In genomic region chr1:25546193-25546592, GRCh38 we compare ENCODE assay signal across 16 cellular contexts. TPM values are rescaled to one million over a fixed set of nuclear protein-coding genes. Genes with fewer than 3 reads are reported as not detected.
DNase-seq lines count a peak whose midpoint lies in the region; ATAC-seq, FAIRE-seq and TF ChIP-seq lines count a peak whose summit lies in the region.
"Had no signal": no experiment of that assay in that cellular context is flagged by ENCODE, and none has a peak within 500 bp of the region (broad histone marks: within the 10 kb centered on the region; RNA-seq: fewer than 3 reads in every experiment).

No MANE protein-coding gene starts in this region.

- no peaks in the 10 kb centered on the region for H3K27me3 ChIP-seq in BE2C
- no peaks in the 10 kb centered on the region for H3K27me3 ChIP-seq in CD4-positive, alpha-beta memory T cell (ENCODE audit: insufficient read depth, low read length)
- H3K27me3 ChIP-seq in naive thymus-derived CD4-positive, alpha-beta T cell (ENCODE audit: control insufficient read depth in 2 of 2, insufficient read depth in 2 of 2, low read length in 2 of 2), result no peaks in the 10 kb centered on the region
- H3K27me3 ChIP-seq: MG63 had no signal

- CTCF ChIA-PET in CD4-positive, alpha-beta memory T cell (lab: Charles Lee; ENCODE audit: partially characterized antibody), result interaction anchor here (1.2 to 2.7 kb wide), 2 partner anchors 9 to 26 kb away, joined by 4 to 8 read pairs; no protein-coding TSS in a partner anchor
- CTCF ChIA-PET in T-cell (lab: Charles Lee), result interaction anchor here in 1 of 2 donors (0.7 kb wide), 1 partner anchor 47 kb away, joined by 3 read pairs; no protein-coding TSS in a partner anchor
- CTCF ChIA-PET in naive thymus-derived CD4-positive, alpha-beta T cell (lab: Charles Lee), result interaction anchor here (0.6 to 0.8 kb wide), 2 partner anchors 59 to 252 kb away, joined by 3 read pairs; no protein-coding TSS in a partner anchor

- no peaks in the 10 kb centered on the region for H3K9me3 Mint-ChIP-seq in CD4-positive, alpha-beta memory T cell
- no peaks in the 10 kb centered on the region for H3K9me3 Mint-ChIP-seq in T-cell
- H3K9me3 Mint-ChIP-seq in naive thymus-derived CD4-positive, alpha-beta T cell, result no peaks in the 10 kb centered on the region

- H3K4me3 ChIP-seq in BE2C (ENCODE audit: low read depth, low read length), result no peak overlapping the region
- no peak overlapping the region for H3K4me3 ChIP-seq in CD4-positive, alpha-beta memory T cell (ENCODE audit: low read length in 2 of 2)
- peak overlapping the region; percentile 60 for H3K4me3 ChIP-seq in naive thymus-derived CD4-positive, alpha-beta T cell (ENCODE audit: low read length)
- H3K4me3 ChIP-seq: MG63 had no signal

- no peak for ATAC-seq in T-cell (replicated peaks in 1 of 4)
- ATAC-seq in naive thymus-derived CD4-positive, alpha-beta T cell, result no peak
- ATAC-seq in sciatic nerve, result no peak
- ATAC-seq in GM18858 (IDR thresholded peaks at IDR 0.05; ENCODE audit: unreplicated experiment), result no peak
- ATAC-seq: SK-N-SH treated with all-trans-retinoic acid at 6 μM for 48 hours had no signal

- peaks cover 0 to 13% of the 10 kb centered on the region in 2 donors for H3K36me3 Mint-ChIP-seq in CD4-positive, alpha-beta memory T cell
- H3K36me3 Mint-ChIP-seq in T-cell, result peaks cover 2% of the 10 kb centered on the region
- H3K36me3 Mint-ChIP-seq in naive thymus-derived CD4-positive, alpha-beta T cell, result peaks cover 0 to 18% (median 0%) of the 10 kb centered on the region in 5 donors

- no peak for FAIRE-seq in H54 (lab: Jason Lieb, UNC)
- FAIRE-seq: GM18507 had no signal

- H3K36me3 ChIP-seq in BE2C, result no peaks in the 10 kb centered on the region
- no peaks in the 10 kb centered on the region for H3K36me3 ChIP-seq in CD4-positive, alpha-beta memory T cell (ENCODE audit: insufficient read depth, low read length)
- peaks cover 0 to 11% (median 0%) of the 10 kb centered on the region in 3 experiments for H3K36me3 ChIP-seq in naive thymus-derived CD4-positive, alpha-beta T cell (ENCODE audit: control insufficient read depth in 2 of 3, insufficient read depth in 3 of 3, low read length in 3 of 3)
- H3K36me3 ChIP-seq: MG63 had no signal

- intact Hi-C loops in CD4-positive, alpha-beta memory T cell (cut with micrococcal nuclease), result loop anchor here (5.0 kb wide), 1 partner anchor 114 kb away; the partner anchor contains the start of gene MACO1
- intact Hi-C loops in naive thymus-derived CD4-positive, alpha-beta T cell (cut with micrococcal nuclease), result no loop called here
- intact Hi-C loops in sciatic nerve (cut with DNase I), result no loop called here

- H3K27ac Mint-ChIP-seq in CD4-positive, alpha-beta memory T cell, result peak overlapping the region; percentile 75 to 98 (median 84)
- H3K27ac Mint-ChIP-seq in T-cell, result peak overlapping the region; percentile 79 to 89
- H3K27ac Mint-ChIP-seq in naive thymus-derived CD4-positive, alpha-beta T cell, result peak overlapping the region in 8 of 9 donors; percentile 76 to 97 (median 90)

- H3K4me1 Mint-ChIP-seq in CD4-positive, alpha-beta memory T cell, result peaks cover 50 to 73% (median 66%) of the 10 kb centered on the region in 4 donors
- H3K4me1 Mint-ChIP-seq in T-cell, result peaks cover 63 to 69% (median 67%) of the 10 kb centered on the region in 3 donors
- peaks cover 47 to 73% (median 65%) of the 10 kb centered on the region in 7 donors for H3K4me1 Mint-ChIP-seq in naive thymus-derived CD4-positive, alpha-beta T cell

- H3K4me3 Mint-ChIP-seq in CD4-positive, alpha-beta memory T cell, result peak overlapping the region in 6 of 8 donors; percentile 46 to 94 (median 64)
- peak overlapping the region; percentile 35 to 94 (median 87) for H3K4me3 Mint-ChIP-seq in T-cell
- peak overlapping the region in 8 of 10 donors; percentile 57 to 98 (median 94) for H3K4me3 Mint-ChIP-seq in naive thymus-derived CD4-positive, alpha-beta T cell

- no peaks in the 10 kb centered on the region for H3K9me3 ChIP-seq in BE2C
- H3K9me3 ChIP-seq in CD4-positive, alpha-beta memory T cell (ENCODE audit: control insufficient read depth in 1 of 2, low read length in 2 of 2), result no peaks in the 10 kb centered on the region
- H3K9me3 ChIP-seq in naive thymus-derived CD4-positive, alpha-beta T cell (ENCODE audit: control insufficient read depth in 2 of 3, low read length in 3 of 3), result no peaks in the 10 kb centered on the region
- H3K9me3 ChIP-seq: MG63 had no signal

- no peak for TF ChIP-seq CTCF in BE2C (IDR thresholded peaks at IDR 0.05; ENCODE audit: low read depth, low read length)

- DNase-seq in BE2C, result peak; percentile 30
- DNase-seq in CD4-positive, alpha-beta memory T cell, result no peak
- no peak for DNase-seq in T-cell
- DNase-seq in naive thymus-derived CD4-positive, alpha-beta T cell, result no peak
- DNase-seq in sciatic nerve (ENCODE audit: low spot score), result no peak
- DNase-seq in H54 (ENCODE audit: insufficient read length, low spot score), result no peak
- DNase-seq: AML-193, KG1, MG63, NCI-H1105, NCI-H187, Right ventricle myocardium superior had no signal

- POLR2A ChIA-PET in CD4-positive, alpha-beta memory T cell (lab: Charles Lee; ENCODE audit: partially characterized antibody), result interaction anchor here (1.0 to 24.3 kb wide), 3 partner anchors 8 to 96 kb away, joined by 3 to 615 read pairs (median 9); no protein-coding TSS in a partner anchor
- POLR2A ChIA-PET in T-cell (lab: Charles Lee), result interaction anchor here in 1 of 2 donors (0.5 kb wide), 1 partner anchor 130 kb away, joined by 3 read pairs; no protein-coding TSS in a partner anchor
- POLR2A ChIA-PET in naive thymus-derived CD4-positive, alpha-beta T cell (lab: Charles Lee), result interaction anchor here (1.5 to 16.0 kb wide), 6 partner anchors 7 to 130 kb away, joined by 4 to 442 read pairs (median 18); no protein-coding TSS in a partner anchor

- TF ChIP-seq POLR2A in H54 (IDR thresholded peaks at IDR 0.05; ENCODE audit: low read depth, low read length), result no peak

- no peaks in the 10 kb centered on the region for H3K27me3 Mint-ChIP-seq in CD4-positive, alpha-beta memory T cell
- no peaks in the 10 kb centered on the region for H3K27me3 Mint-ChIP-seq in T-cell
- H3K27me3 Mint-ChIP-seq in naive thymus-derived CD4-positive, alpha-beta T cell, result peaks cover 0 to 6% (median 0%) of the 10 kb centered on the region in 5 donors

- no peaks in the 10 kb centered on the region for H3K4me1 ChIP-seq in BE2C
- H3K4me1 ChIP-seq in CD4-positive, alpha-beta memory T cell (ENCODE audit: insufficient read depth, low read length), result peaks cover 66% of the 10 kb centered on the region
- peaks cover 60 to 63% of the 10 kb centered on the region in 2 donors for H3K4me1 ChIP-seq in naive thymus-derived CD4-positive, alpha-beta T cell (ENCODE audit: control insufficient read depth in 2 of 2, insufficient read depth in 2 of 2, low read length in 2 of 2)

- peak overlapping the region; percentile 68 for H3K27ac ChIP-seq in CD4-positive, alpha-beta memory T cell (ENCODE audit: low read depth, low read length)
- H3K27ac ChIP-seq in naive thymus-derived CD4-positive, alpha-beta T cell (ENCODE audit: low read depth, low read length), result peak overlapping the region; percentile 87
- H3K27ac ChIP-seq: HL-60 had no signal

RNA-seq across cellular contexts. Expression of gene LDLRAP1, which starts 2.8 kb away (rescaled TPM):
- polyA plus RNA-seq in BE2C (2012; ENCODE audit: insufficient read depth, insufficient read length, low read depth), result 2.6 TPM
- total RNA-seq in CD4-positive, alpha-beta memory T cell, result 100 to 1,000 TPM; 201 to 210 TPM
- polyA plus RNA-seq in CD4-positive, alpha-beta memory T cell, result 100 to 1,000 TPM; 233 to 306 TPM
- total RNA-seq in T-cell (100 to 1,000 TPM; 143 to 298 (median 222) TPM), sciatic nerve (25.0 TPM)
- total RNA-seq in naive thymus-derived CD4-positive, alpha-beta T cell, result 100 to 1,000 TPM in 4 of 5 experiments, 10 to 100 TPM in 1; 28.1 to 364 (median 159) TPM
- polyA plus RNA-seq in naive thymus-derived CD4-positive, alpha-beta T cell, result 100 to 1,000 TPM; 301 to 853 TPM
